Comparison of ENCODE assay signal across 10 cellular contexts in genomic region chr6:158772851-158773371, GRCh38. TPM values are rescaled to one million over a fixed set of nuclear protein-coding genes. Genes with fewer than 3 reads are reported as not detected.
DNase-seq lines count a peak whose midpoint lies in the region; ATAC-seq and TF ChIP-seq lines count a peak whose summit lies in the region.
"Had no signal": no experiment of that assay in that cellular context is flagged by ENCODE, and none has a peak within 500 bp of the region (broad histone marks: within the 10 kb centered on the region; RNA-seq: fewer than 3 reads in every experiment).

No MANE protein-coding gene starts in this region.

- peaks cover 100% of the 10 kb centered on the region for H3K36me3 Mint-ChIP-seq in activated T-cell treated with anti-CD3 and anti-CD28 coated beads, Interleukin-2, amount 50 U/mL, for 24 hours (ENCODE audit: low read depth)
- H3K36me3 Mint-ChIP-seq in activated T-helper 17 cell treated with anti-CD3 and anti-CD28 coated beads, Interleukin-2, amount 50 U/mL, for 72 hours (ENCODE audit: low read depth), result peaks cover 100% of the 10 kb centered on the region

- TF ChIP-seq CTCF in suprapubic skin (IDR thresholded peaks at IDR 0.05), result no peak

- H3K27ac ChIP-seq in right cardiac atrium (ENCODE audit: low read length) (no peak overlapping the region), suprapubic skin (peak overlapping the region; percentile 76)

- 70% methylated on average over 6 of the region's 6 CpGs for WGBS in right cardiac atrium
- 45% methylated on average over 6 of the region's 6 CpGs for WGBS in suprapubic skin

- H3K4me3 Mint-ChIP-seq in activated T-cell treated with anti-CD3 and anti-CD28 coated beads, Interleukin-2, amount 50 U/mL, for 24 hours, result no peak overlapping the region
- no peak overlapping the region for H3K4me3 Mint-ChIP-seq in activated T-helper 17 cell treated with anti-CD3 and anti-CD28 coated beads, Interleukin-2, amount 50 U/mL, for 72 hours

- DNase-seq in activated T-cell treated with anti-CD3 and anti-CD28 coated beads, Interleukin-2, amount 50 U/mL, for 24 hours, result no peak
- no peak for DNase-seq in activated T-cell treated with anti-CD3 and anti-CD28 coated beads for 4 hours
- no peak for DNase-seq in right cardiac atrium
- no peak for DNase-seq in suprapubic skin (ENCODE audit: low spot score in 2 of 2)
- DNase-seq in stimulated activated CD4-positive, alpha-beta T cell treated with anti-CD3 and anti-CD28 coated beads, Interleukin-15, amount 100 ng/mL, for 24 hours, result no peak
- DNase-seq: ACHN, GOT3 had no signal

- no peak for TF ChIP-seq POLR2A in suprapubic skin (IDR thresholded peaks at IDR 0.05)

- peaks cover 73% of the 10 kb centered on the region for H3K36me3 ChIP-seq in suprapubic skin

- H3K4me1 ChIP-seq in right cardiac atrium (ENCODE audit: control insufficient read depth, insufficient read depth, low read length) (peaks cover 6% of the 10 kb centered on the region), suprapubic skin (peaks cover 30% of the 10 kb centered on the region)

- no peaks in the 10 kb centered on the region for H3K27me3 Mint-ChIP-seq in activated T-cell treated with anti-CD3 and anti-CD28 coated beads, Interleukin-2, amount 50 U/mL, for 24 hours
- H3K27me3 Mint-ChIP-seq in activated T-helper 17 cell treated with anti-CD3 and anti-CD28 coated beads, Interleukin-2, amount 50 U/mL, for 72 hours, result no peaks in the 10 kb centered on the region

- TF ChIP-seq EP300 in suprapubic skin (IDR thresholded peaks at IDR 0.05), result no peak

- H3K9me3 ChIP-seq in right cardiac atrium (ENCODE audit: control insufficient read depth, low read length) (no peaks in the 10 kb centered on the region), suprapubic skin (no peaks in the 10 kb centered on the region)

- H3K4me3 ChIP-seq in right cardiac atrium (ENCODE audit: low read length), result no peak overlapping the region
- H3K4me3 ChIP-seq in suprapubic skin, result no peak overlapping the region

- H3K27ac Mint-ChIP-seq in activated T-cell treated with anti-CD3 and anti-CD28 coated beads, Interleukin-2, amount 50 U/mL, for 24 hours, result peak overlapping the region; percentile 91
- peak overlapping the region; percentile 77 for H3K27ac Mint-ChIP-seq in activated T-helper 17 cell treated with anti-CD3 and anti-CD28 coated beads, Interleukin-2, amount 50 U/mL, for 72 hours

- no peaks in the 10 kb centered on the region for H3K27me3 ChIP-seq in right cardiac atrium (ENCODE audit: control insufficient read depth, insufficient read depth)
- H3K27me3 ChIP-seq in suprapubic skin, result no peaks in the 10 kb centered on the region

- intact Hi-C loops in right cardiac atrium (cut with DNase I), result no loop called here

- H3K9me3 Mint-ChIP-seq in activated T-cell treated with anti-CD3 and anti-CD28 coated beads, Interleukin-2, amount 50 U/mL, for 24 hours, result no peaks in the 10 kb centered on the region
- no peaks in the 10 kb centered on the region for H3K9me3 Mint-ChIP-seq in activated T-helper 17 cell treated with anti-CD3 and anti-CD28 coated beads, Interleukin-2, amount 50 U/mL, for 72 hours

- no peak for ATAC-seq in activated T-helper 17 cell treated with anti-CD3 and anti-CD28 coated beads, Interleukin-2, amount 50 U/mL, for 72 hours (replicated peaks)
- peak; percentile 25 to 49 for ATAC-seq in right cardiac atrium
- no peak for ATAC-seq in HG03571 (IDR thresholded peaks at IDR 0.05; ENCODE audit: unreplicated experiment)
- ATAC-seq in GM19328 (IDR thresholded peaks at IDR 0.05; ENCODE audit: unreplicated experiment), result no peak

- peaks cover 67% of the 10 kb centered on the region for H3K4me1 Mint-ChIP-seq in activated T-cell treated with anti-CD3 and anti-CD28 coated beads, Interleukin-2, amount 50 U/mL, for 24 hours (ENCODE audit: low read depth)
- peaks cover 35% of the 10 kb centered on the region for H3K4me1 Mint-ChIP-seq in activated T-helper 17 cell treated with anti-CD3 and anti-CD28 coated beads, Interleukin-2, amount 50 U/mL, for 72 hours

RNA-seq across cellular contexts. Expression of gene EZR, which starts 46.3 kb away (rescaled TPM):
- total RNA-seq in activated T-helper 17 cell treated with anti-CD3 and anti-CD28 coated beads, Interleukin-2, amount 50 U/mL, for 72 hours, result 100 to 1,000 TPM; 159 to 212 TPM
- total RNA-seq in right cardiac atrium (100 to 1,000 TPM; 192 to 261 (median 244) TPM), suprapubic skin (100 to 1,000 TPM; 154 to 394 (median 238) TPM)
- 178 TPM for polyA plus RNA-seq in right cardiac atrium

Comparison
In these comparisons a context has a peak if more than half of its experiments do, and no peak if none do; other contexts are left out.
1. ATAC-seq: peak in right cardiac atrium (2 of 2); none in activated T-helper 17 cell treated with anti-CD3 and anti-CD28 coated beads, Interleukin-2, amount 50 U/mL, for 72 hours (single experiment), HG03571 (single experiment) and GM19328 (single experiment).